Comparison of ENCODE assay signal across 10 cellular contexts in genomic region chr4:16284050-16284449, GRCh38.
"Had no signal": no experiment of that assay in that cellular context is flagged by ENCODE, and none has a peak within 500 bp of the region (broad histone marks: within the 10 kb centered on the region; RNA-seq: fewer than 3 reads in every experiment).

No MANE protein-coding gene starts in this region.

- H3K27ac ChIP-seq: GM23248, KMS-11 had no signal

- DNase-seq: GM23248, GOT3, H7, IMR-90, Karpas-422, KBM-7 had no signal

- H2AFZ ChIP-seq: GM23248 had no signal

- H3K9ac ChIP-seq: GM23248, KMS-11 had no signal

- H3K36me3 ChIP-seq: HAP-1 had no signal

- H3K4me3 ChIP-seq: GM23248, HAP-1 had no signal

- H3K4me1 ChIP-seq: HAP-1 had no signal

- ATAC-seq: HCT116 had no signal

- FAIRE-seq: HTR-8/SVneo had no signal

- H3K4me2 ChIP-seq: KMS-11 had no signal
